In the genomic region with DNA sequence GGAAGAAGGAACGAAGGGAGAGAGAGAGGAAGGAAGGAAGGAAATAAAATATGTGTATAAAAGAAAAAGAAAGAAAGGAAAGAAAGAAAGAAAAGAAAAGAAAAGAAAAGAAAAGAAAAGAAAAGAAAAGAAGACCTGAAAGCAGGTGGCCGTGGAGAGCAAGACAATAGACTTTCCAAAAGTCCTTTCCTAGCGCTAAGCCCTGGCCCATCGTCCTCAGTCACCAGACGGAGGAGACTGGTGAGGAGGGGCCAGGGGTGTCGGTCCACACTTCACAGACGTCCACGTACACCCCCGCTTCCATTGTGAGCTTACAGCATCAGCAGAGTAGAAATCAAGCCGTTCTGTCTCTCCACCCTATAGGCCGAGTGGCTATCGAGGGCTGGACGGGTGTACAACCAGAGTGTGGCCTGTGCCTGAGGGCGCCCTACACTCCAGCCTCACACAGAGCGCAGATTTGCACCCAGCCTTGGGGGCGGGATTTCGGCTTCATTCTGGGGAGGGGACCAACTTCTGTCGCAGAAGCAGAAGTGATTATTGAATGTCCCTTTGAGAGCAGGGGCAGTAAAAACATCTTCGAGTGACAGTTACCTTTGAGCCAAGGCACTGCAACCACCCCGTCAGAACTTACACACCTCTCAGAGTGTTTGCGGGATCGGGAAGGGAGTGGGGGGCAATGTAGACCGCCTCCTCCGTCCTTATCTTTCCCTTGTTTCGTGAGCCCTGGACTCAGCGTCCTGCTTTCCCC, we compare ENCODE assay signal across 8 cellular contexts. TPM values are rescaled to one million over a fixed set of nuclear protein-coding genes. Genes with fewer than 3 reads are reported as not detected.
A peak's percentile ranks its signal among the peaks of the same experiment; 100 is the strongest.
DNase-seq lines count a peak whose midpoint lies in the region; ATAC-seq, FAIRE-seq and TF ChIP-seq lines count a peak whose summit lies in the region.

No MANE protein-coding gene starts in this region.

- no peaks in the 10 kb centered on the region for H3K9me3 Mint-ChIP-seq in astrocyte (ENCODE audit: unreplicated experiment)

- no peak overlapping the region for H3K4ac ChIP-seq in mesendoderm (ENCODE audit: low read depth, low read length)

- peak overlapping the region; percentile 47 to 67 (median 62) for H3K4me3 ChIP-seq in heart right ventricle
- peak overlapping the region; percentile 69 for H3K4me3 ChIP-seq in astrocyte (ENCODE audit: insufficient read depth, low read depth, low read length)
- H3K4me3 ChIP-seq in mesendoderm (ENCODE audit: low read length), result no peak overlapping the region
- peak overlapping the region; percentile 50 for H3K4me3 ChIP-seq in urinary bladder (ENCODE audit: low read depth, low read length)

- peak overlapping the region; percentile 93 for H3K4me3 Mint-ChIP-seq in astrocyte (ENCODE audit: unreplicated experiment)

- H2BK120ac ChIP-seq in mesendoderm (ENCODE audit: low read depth, low read length), result no peak overlapping the region

- WGBS in heart right ventricle, 2 donors, result 10 to 12% methylated on average over 26 of the region's 26 CpGs
- 100% methylated on average over 1 of the region's 26 CpGs for WGBS in mesendoderm (ENCODE audit: extremely low coverage, insufficient coverage, low lambda C conversion rate)
- WGBS in urinary bladder, result 12% methylated on average over 26 of the region's 26 CpGs

- no peaks in the 10 kb centered on the region for H3K9me3 ChIP-seq in heart right ventricle
- H3K9me3 ChIP-seq in astrocyte (ENCODE audit: insufficient read depth, low read depth, low read length), result no peaks in the 10 kb centered on the region

- ATAC-seq in heart right ventricle, result no peak
- no peak for ATAC-seq in left cardiac atrium

- H3K9ac ChIP-seq in astrocyte (ENCODE audit: low read length) (peak overlapping the region; percentile 31), mesendoderm (ENCODE audit: low read length) (peak overlapping the region; percentile 64)

- intact Hi-C loops in heart right ventricle (cut with DNase I) (no loop called here), left cardiac atrium (cut with DNase I) (no loop called here)

- no peak overlapping the region for H2BK15ac ChIP-seq in mesendoderm (replicated peaks; ENCODE audit: low read depth)

- no peak overlapping the region for H3K18ac ChIP-seq in mesendoderm (ENCODE audit: low read length)

- peak overlapping the region; percentile 89 for H3K4me2 ChIP-seq in astrocyte (ENCODE audit: low read length)
- peak overlapping the region; percentile 42 for H3K4me2 ChIP-seq in mesendoderm (ENCODE audit: low read length)

- H2BK5ac ChIP-seq in mesendoderm (ENCODE audit: low read length), result no peak overlapping the region

- peaks cover 16% of the 10 kb centered on the region for H4K20me1 ChIP-seq in astrocyte (ENCODE audit: insufficient read depth, low read length)

- no peak overlapping the region for H4K5ac ChIP-seq in mesendoderm (ENCODE audit: low read length)

- FAIRE-seq in astrocyte (lab: Jason Lieb, UNC), result no peak

- H2AK5ac ChIP-seq in mesendoderm (ENCODE audit: low read length), result no peak overlapping the region

- H3K27ac Mint-ChIP-seq in astrocyte (ENCODE audit: unreplicated experiment), result no peak overlapping the region

- H3K27ac ChIP-seq in heart right ventricle (no peak overlapping the region), astrocyte (ENCODE audit: low read depth, low read length) (no peak overlapping the region), mesendoderm (ENCODE audit: low read depth, low read length) (no peak overlapping the region), urinary bladder (ENCODE audit: low read depth) (no peak overlapping the region)

- DNase-seq in heart right ventricle (no peak), left cardiac atrium (no peak), astrocyte (ENCODE audit: low read depth) (no peak), mesendoderm (peak; percentile 7), H4 (ENCODE audit: low spot score) (no peak), cortex of kidney (lab: John Stamatoyannopoulos, UW) (no peak), NCI-H446 treated with DMSO at 0.1 percent for 48 hours (lab: John Stamatoyannopoulos, UW) (no peak)

- H3K79me1 ChIP-seq in mesendoderm (ENCODE audit: low read length), result no peaks in the 10 kb centered on the region

- peaks cover 0 to 25% (median 12%) of the 10 kb centered on the region in 9 donors for H3K4me1 ChIP-seq in heart right ventricle
- H3K4me1 ChIP-seq in astrocyte (ENCODE audit: insufficient read depth, low read length), result peaks cover 4% of the 10 kb centered on the region
- no peaks in the 10 kb centered on the region for H3K4me1 ChIP-seq in mesendoderm (ENCODE audit: control insufficient read depth, low read depth, low read length)
- H3K4me1 ChIP-seq in urinary bladder (ENCODE audit: insufficient read depth), result no peaks in the 10 kb centered on the region

- H2AFZ ChIP-seq in astrocyte (ENCODE audit: low read depth, low read length), result peak overlapping the region; percentile 85

- TF ChIP-seq CTCF in heart right ventricle (IDR thresholded peaks at IDR 0.05) (no peak), astrocyte (IDR thresholded peaks at IDR 0.05; ENCODE audit: insufficient read depth, low read depth, low read length) (no peak)

- H3K23ac ChIP-seq in mesendoderm (ENCODE audit: low read length), result no peak overlapping the region

- H3K79me2 ChIP-seq in astrocyte (ENCODE audit: insufficient read depth, low read length), result no peaks in the 10 kb centered on the region
- no peaks in the 10 kb centered on the region for H3K79me2 ChIP-seq in mesendoderm (ENCODE audit: control insufficient read depth, insufficient read depth, low read length)

- no peaks in the 10 kb centered on the region for H3K36me3 Mint-ChIP-seq in astrocyte (ENCODE audit: low read depth, unreplicated experiment)

- no peak overlapping the region for H4K8ac ChIP-seq in mesendoderm (ENCODE audit: low read depth, low read length)

- H3K27me3 ChIP-seq in heart right ventricle (peaks cover 38 to 100% (median 99%) of the 10 kb centered on the region in 7 donors), astrocyte (ENCODE audit: insufficient read depth, low read length) (peaks cover 90% of the 10 kb centered on the region), mesendoderm (ENCODE audit: insufficient read depth, low read length, poor library complexity) (peaks cover 45% of the 10 kb centered on the region)

- no peaks in the 10 kb centered on the region for H3K36me3 ChIP-seq in heart right ventricle
- no peaks in the 10 kb centered on the region for H3K36me3 ChIP-seq in astrocyte (ENCODE audit: insufficient read depth, low read length)
- no peaks in the 10 kb centered on the region for H3K36me3 ChIP-seq in mesendoderm (ENCODE audit: control insufficient read depth, insufficient read depth, low read length)
- H3K36me3 ChIP-seq in urinary bladder (ENCODE audit: insufficient read depth), result no peaks in the 10 kb centered on the region

- peaks cover 80% of the 10 kb centered on the region for H3K27me3 Mint-ChIP-seq in astrocyte (ENCODE audit: low read depth, unreplicated experiment)

- no peaks in the 10 kb centered on the region for H3K4me1 Mint-ChIP-seq in astrocyte (ENCODE audit: low read depth, unreplicated experiment)

- H3K56ac ChIP-seq in mesendoderm (ENCODE audit: low read length), result peak overlapping the region; percentile 71

RNA-seq across cellular contexts. Expression of gene BSX, which starts 2.0 kb away (rescaled TPM):
- total RNA-seq in heart right ventricle (not detected), left cardiac atrium (not detected), astrocyte (not detected in 2 replicates), urinary bladder (not detected)
- polyA plus RNA-seq in heart right ventricle (not detected), urinary bladder (not detected)
- polyA plus RNA-seq in mesendoderm (2013, experiment 1 of 2), result not detected
- polyA plus RNA-seq in mesendoderm (2013, experiment 2 of 2), result not detected
- total RNA-seq in H4 (2014; rRNA removed; shearing (Covaris generic)), result 0.31 TPM in 1 of 2 replicates, not detected in the other
